Comparison of ENCODE assay signal across 26 cellular contexts in genomic region chr13:94339116-94339687, GRCh38.
"Had no signal": no experiment of that assay in that cellular context is flagged by ENCODE, and none has a peak within 500 bp of the region (broad histone marks: within the 10 kb centered on the region; RNA-seq: fewer than 3 reads in every experiment).

No MANE protein-coding gene starts in this region.

- ATAC-seq: left colon; left ventricle myocardium superior; lower lobe of right lung; natural killer cell; stimulated activated effector memory CD8-positive, alpha-beta T cell treated with anti-CD3 and anti-CD28 coated beads, Interleukin-12 subunit alpha, Interleukin-12 subunit beta, amount 100 ng/mL, for 72 hours; upper lobe of right lung had no signal

- H3K27ac ChIP-seq: lower lobe of right lung, neural progenitor cell, neutrophil, parathyroid adenoma, right atrium auricular region, right lobe of liver, skin epidermis, suprapubic skin, thoracic aorta, tibial artery, upper lobe of right lung had no signal

- H3K36me3 Mint-ChIP-seq: natural killer cell; neural progenitor cell; stimulated activated effector memory CD8-positive, alpha-beta T cell treated with anti-CD3 and anti-CD28 coated beads, Interleukin-12 subunit alpha, Interleukin-12 subunit beta, amount 100 ng/mL, for 72 hours had no signal

- H3K9me3 ChIP-seq: lower lobe of right lung, neutrophil, right atrium auricular region, right lobe of liver, suprapubic skin, thoracic aorta, tibial artery, upper lobe of right lung had no signal

- H3K4me3 ChIP-seq: lower lobe of right lung, neural progenitor cell, right atrium auricular region, right lobe of liver, skin epidermis, suprapubic skin, thoracic aorta, tibial artery, upper lobe of right lung had no signal

- H3K36me3 ChIP-seq: lower lobe of right lung, neural progenitor cell, neutrophil, right atrium auricular region, right lobe of liver, suprapubic skin, thoracic aorta, tibial artery, upper lobe of right lung had no signal

- H3K9me3 Mint-ChIP-seq: natural killer cell; nephron progenitor cell; stimulated activated effector memory CD8-positive, alpha-beta T cell treated with anti-CD3 and anti-CD28 coated beads, Interleukin-12 subunit alpha, Interleukin-12 subunit beta, amount 100 ng/mL, for 72 hours; stimulated activated naive CD8-positive, alpha-beta T cell treated with anti-CD3 and anti-CD28 coated beads, Interleukin-15, Interleukin-2, amounts not matched to agents 100 ng/mL and 50 ng/mL, for 24 hours had no signal

- H3K27ac Mint-ChIP-seq: natural killer cell; neural progenitor cell; stimulated activated effector memory CD8-positive, alpha-beta T cell treated with anti-CD3 and anti-CD28 coated beads, Interleukin-12 subunit alpha, Interleukin-12 subunit beta, amount 100 ng/mL, for 72 hours; stimulated activated naive CD8-positive, alpha-beta T cell treated with anti-CD3 and anti-CD28 coated beads, Interleukin-15, Interleukin-2, amounts not matched to agents 100 ng/mL and 50 ng/mL, for 24 hours had no signal

- DNase-seq: hippocampal formation; left colon; left ventricle myocardium superior; lower lobe of right lung; mammary epithelial cell; mesenchymal stem cell; natural killer cell; nephron progenitor cell; occipital lobe; right lobe of liver; stimulated activated CD4-positive, alpha-beta T cell treated with anti-CD3 and anti-CD28 coated beads, Interleukin-12 subunit alpha, Interleukin-12 subunit beta, amount 100 ng/mL, for 4 hours; stimulated activated CD4-positive, alpha-beta T cell treated with anti-CD3 and anti-CD28 coated beads, Interleukin-15, amount 100 ng/mL, for 24 hours; stimulated activated CD4-positive, alpha-beta T cell treated with anti-CD3 and anti-CD28 coated beads, Interleukin-4, amount 100 ng/mL, for 24 hours; stimulated activated naive CD4-positive, alpha-beta T cell; tibial artery; trophoblast cell; upper lobe of right lung had no signal

- H3K4me1 Mint-ChIP-seq: natural killer cell; stimulated activated effector memory CD8-positive, alpha-beta T cell treated with anti-CD3 and anti-CD28 coated beads, Interleukin-12 subunit alpha, Interleukin-12 subunit beta, amount 100 ng/mL, for 72 hours had no signal

- H3K27me3 ChIP-seq: neural progenitor cell, neutrophil, right atrium auricular region, right lobe of liver, suprapubic skin, tibial artery, upper lobe of right lung had no signal

- H3K4me1 ChIP-seq: lower lobe of right lung, parathyroid adenoma, suprapubic skin, upper lobe of right lung had no signal

- H3K4me3 Mint-ChIP-seq: natural killer cell; nephron progenitor cell; neural progenitor cell; stimulated activated effector memory CD8-positive, alpha-beta T cell treated with anti-CD3 and anti-CD28 coated beads, Interleukin-12 subunit alpha, Interleukin-12 subunit beta, amount 100 ng/mL, for 72 hours; stimulated activated naive CD8-positive, alpha-beta T cell treated with anti-CD3 and anti-CD28 coated beads, Interleukin-15, Interleukin-2, amounts not matched to agents 100 ng/mL and 50 ng/mL, for 24 hours had no signal
